In the genomic region with DNA sequence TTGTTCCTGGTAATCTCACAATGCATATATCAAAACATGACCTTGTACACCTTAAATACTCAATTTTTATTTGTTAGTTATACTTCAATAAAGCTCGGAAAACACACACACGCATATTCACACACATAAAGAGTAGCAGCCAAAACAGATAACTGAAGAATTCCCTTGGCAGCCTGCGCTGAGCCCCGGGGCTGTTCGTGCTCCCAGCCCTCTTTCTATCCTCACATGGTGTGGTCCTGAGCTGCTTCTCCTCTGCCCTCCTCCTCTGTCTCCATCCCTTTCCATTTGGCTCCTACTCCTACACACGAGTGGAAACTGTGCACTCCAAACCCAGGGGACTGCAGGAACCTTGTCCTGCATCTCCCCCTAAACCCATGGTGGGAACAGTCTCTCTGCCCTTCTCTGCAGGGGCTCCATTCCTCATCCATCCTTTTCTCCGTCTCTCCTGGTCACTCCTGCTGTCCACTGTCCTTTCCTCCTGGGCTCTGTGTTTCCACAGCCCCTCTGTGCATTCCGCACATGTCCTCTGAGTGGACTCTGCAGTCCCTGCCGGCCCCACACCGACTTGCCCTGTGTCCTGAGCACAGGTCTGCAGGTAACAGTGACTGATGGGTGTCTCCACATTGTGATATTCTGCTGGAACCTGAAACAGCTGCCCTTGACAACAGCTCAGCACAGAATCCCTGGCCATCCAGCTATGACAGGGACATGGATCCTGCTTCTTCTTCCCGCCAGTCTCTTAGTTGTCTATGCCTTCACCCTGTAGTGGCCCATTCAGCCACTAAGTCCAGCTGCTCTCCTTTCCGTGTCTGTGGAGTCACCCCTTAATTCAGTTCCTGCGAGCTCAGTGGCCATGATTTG, we compare ENCODE assay signal across 29 cellular contexts.
DNase-seq lines count a peak whose midpoint lies in the region; ATAC-seq, FAIRE-seq and TF ChIP-seq lines count a peak whose summit lies in the region.
"Had no signal": no experiment of that assay in that cellular context is flagged by ENCODE, and none has a peak within 500 bp of the region (broad histone marks: within the 10 kb centered on the region; RNA-seq: fewer than 3 reads in every experiment).

No MANE protein-coding gene starts in this region.

- H3K4me3 Mint-ChIP-seq in activated naive CD4-positive, alpha-beta T cell treated with anti-CD3 and anti-CD28 coated beads for 36 hours: no peak overlapping the region
- H3K4me3 Mint-ChIP-seq in activated CD4-positive, alpha-beta memory T cell treated with anti-CD3 and anti-CD28 coated beads for 36 hours: no peak overlapping the region
- H3K4me3 Mint-ChIP-seq: activated CD4-positive, alpha-beta T cell treated with anti-CD3 and anti-CD28 coated beads, Interleukin-2, amount 10 ng/mL, durations not matched to agents 24 days and 14 days; activated naive CD4-positive, alpha-beta T cell treated with anti-CD3 and anti-CD28 coated beads, Interleukin-2, amount 10 ng/mL, durations not matched to agents 7 days and 5 days; activated T-helper 1 cell treated with anti-CD3 and anti-CD28 coated beads, Interleukin-12 subunit alpha, Interleukin-12 subunit beta, Interleukin-2, Interleukin-4 antibody, amounts not matched to agents 30 ng/mL and 10 ng/mL and 1 ng/mL, durations not matched to agents 14 hours and 24 hours and 36 hours; mesothelial cell of epicardium; naive thymus-derived CD4-positive, alpha-beta T cell had no signal

- H3K4me3 ChIP-seq in left ventricle myocardium inferior: no peak overlapping the region
- H3K4me3 ChIP-seq in mucosa of descending colon: no peak overlapping the region
- H3K4me3 ChIP-seq: gastrocnemius medialis, GM12878, left lung, upper lobe of left lung had no signal

- peak; percentile 78 for FAIRE-seq in HTR-8/SVneo (lab: Jason Lieb, UNC)
- peak; percentile 35 for FAIRE-seq in endometrium (lab: Jason Lieb, UNC)
- FAIRE-seq: GM12878, small intestine had no signal

- peaks cover 6% of the 10 kb centered on the region for H3K4me1 Mint-ChIP-seq in activated naive CD4-positive, alpha-beta T cell treated with anti-CD3 and anti-CD28 coated beads for 36 hours (ENCODE audit: low read depth)
- H3K4me1 Mint-ChIP-seq in activated CD4-positive, alpha-beta memory T cell treated with anti-CD3 and anti-CD28 coated beads for 36 hours (ENCODE audit: low read depth): peaks cover 6% of the 10 kb centered on the region
- H3K4me1 Mint-ChIP-seq: activated CD4-positive, alpha-beta T cell treated with anti-CD3 and anti-CD28 coated beads, Interleukin-2, amount 10 ng/mL, durations not matched to agents 24 days and 14 days had no signal

- DNase-seq in HTR-8/SVneo (ENCODE audit: insufficient read length, low spot score): no peak
- DNase-seq in left ventricle myocardium inferior: no peak
- DNase-seq in stimulated activated CD8-positive, alpha-beta memory T cell treated with anti-CD3 and anti-CD28 coated beads, Interleukin-4, amount 100 ng/mL, for 48 hours: peak; percentile 20
- DNase-seq in activated naive CD4-positive, alpha-beta T cell treated with anti-CD3 and anti-CD28 coated beads for 36 hours: no peak
- no peak for DNase-seq in mucosa of descending colon
- DNase-seq in activated CD4-positive, alpha-beta memory T cell treated with anti-CD3 and anti-CD28 coated beads for 36 hours: no peak
- DNase-seq: activated CD4-positive, alpha-beta T cell treated with anti-CD3 and anti-CD28 coated beads, Interleukin-2, amount 10 ng/mL, durations not matched to agents 24 days and 14 days; activated naive CD4-positive, alpha-beta T cell treated with anti-CD3 and anti-CD28 coated beads, Interleukin-2, amount 10 ng/mL, durations not matched to agents 7 days and 5 days; amygdala; Calu3; effector memory CD4-positive, alpha-beta T cell; gastrocnemius medialis; hypothalamus; Kasumi-1; left lung; naive thymus-derived CD4-positive, alpha-beta T cell; NCI-H187; NCI-H2171 treated with DMSO at 0.1 percent for 48 hours; NCI-H510A treated with DMSO at 0.1 percent for 48 hours; occipital lobe; small intestine; stimulated activated CD4-positive, alpha-beta T cell treated with anti-CD3 and anti-CD28 coated beads, Interleukin-1b, Interleukin-23, amount 100 ng/mL, for 48 hours; upper lobe of left lung had no signal

- no peaks in the 10 kb centered on the region for H3K27me3 Mint-ChIP-seq in activated naive CD4-positive, alpha-beta T cell treated with anti-CD3 and anti-CD28 coated beads for 36 hours (ENCODE audit: low read depth)
- no peaks in the 10 kb centered on the region for H3K27me3 Mint-ChIP-seq in activated CD4-positive, alpha-beta memory T cell treated with anti-CD3 and anti-CD28 coated beads for 36 hours
- H3K27me3 Mint-ChIP-seq: activated CD4-positive, alpha-beta T cell treated with anti-CD3 and anti-CD28 coated beads, Interleukin-2, amount 10 ng/mL, durations not matched to agents 24 days and 14 days; naive thymus-derived CD4-positive, alpha-beta T cell had no signal

- no peaks in the 10 kb centered on the region for H3K9me3 Mint-ChIP-seq in activated naive CD4-positive, alpha-beta T cell treated with anti-CD3 and anti-CD28 coated beads for 36 hours
- H3K9me3 Mint-ChIP-seq in activated CD4-positive, alpha-beta memory T cell treated with anti-CD3 and anti-CD28 coated beads for 36 hours: no peaks in the 10 kb centered on the region
- H3K9me3 Mint-ChIP-seq: activated CD4-positive, alpha-beta T cell treated with anti-CD3 and anti-CD28 coated beads, Interleukin-2, amount 10 ng/mL, durations not matched to agents 24 days and 14 days; activated naive CD4-positive, alpha-beta T cell treated with anti-CD3 and anti-CD28 coated beads, Interleukin-2, amount 10 ng/mL, durations not matched to agents 7 days and 5 days; activated T-helper 1 cell treated with anti-CD3 and anti-CD28 coated beads, Interleukin-12 subunit alpha, Interleukin-12 subunit beta, Interleukin-2, Interleukin-4 antibody, amounts not matched to agents 30 ng/mL and 10 ng/mL and 1 ng/mL, durations not matched to agents 14 hours and 24 hours and 36 hours; mesothelial cell of epicardium; naive thymus-derived CD4-positive, alpha-beta T cell had no signal

- intact Hi-C loops in left ventricle myocardium inferior (cut with micrococcal nuclease) (no loop called here), mucosa of descending colon (cut with DNase I, micrococcal nuclease) (no loop called here)
- intact Hi-C loops in activated naive CD4-positive, alpha-beta T cell treated with anti-CD3 and anti-CD28 coated beads for 36 hours (cut with micrococcal nuclease): no loop called here
- intact Hi-C loops in activated CD4-positive, alpha-beta memory T cell treated with anti-CD3 and anti-CD28 coated beads for 36 hours (cut with micrococcal nuclease): no loop called here

- H3K4me1 ChIP-seq in left ventricle myocardium inferior (peaks cover 77% of the 10 kb centered on the region), mucosa of descending colon (ENCODE audit: low read depth) (peaks cover 14% of the 10 kb centered on the region)

- CTCF ChIA-PET in activated naive CD4-positive, alpha-beta T cell treated with anti-CD3 and anti-CD28 coated beads for 36 hours (lab: Charles Lee): no interaction called here
- CTCF ChIA-PET in activated CD4-positive, alpha-beta memory T cell treated with anti-CD3 and anti-CD28 coated beads for 36 hours (lab: Charles Lee): no interaction called here

- no peaks in the 10 kb centered on the region for H3K9me3 ChIP-seq in left ventricle myocardium inferior (replicated peaks)
- H3K9me3 ChIP-seq in mucosa of descending colon: no peaks in the 10 kb centered on the region
- H3K9me3 ChIP-seq: gastrocnemius medialis, left lung, upper lobe of left lung had no signal

- H3K27me3 ChIP-seq in left ventricle myocardium inferior (ENCODE audit: low read depth): no peaks in the 10 kb centered on the region
- H3K27me3 ChIP-seq: gastrocnemius medialis, left lung, upper lobe of left lung had no signal

- no peak overlapping the region for H3K27ac Mint-ChIP-seq in activated naive CD4-positive, alpha-beta T cell treated with anti-CD3 and anti-CD28 coated beads for 36 hours
- no peak overlapping the region for H3K27ac Mint-ChIP-seq in activated CD4-positive, alpha-beta memory T cell treated with anti-CD3 and anti-CD28 coated beads for 36 hours
- H3K27ac Mint-ChIP-seq: activated CD4-positive, alpha-beta T cell treated with anti-CD3 and anti-CD28 coated beads, Interleukin-2, amount 10 ng/mL, durations not matched to agents 24 days and 14 days; activated naive CD4-positive, alpha-beta T cell treated with anti-CD3 and anti-CD28 coated beads, Interleukin-2, amount 10 ng/mL, durations not matched to agents 7 days and 5 days; activated T-helper 1 cell treated with anti-CD3 and anti-CD28 coated beads, Interleukin-12 subunit alpha, Interleukin-12 subunit beta, Interleukin-2, Interleukin-4 antibody, amounts not matched to agents 30 ng/mL and 10 ng/mL and 1 ng/mL, durations not matched to agents 14 hours and 24 hours and 36 hours; mesothelial cell of epicardium had no signal

- peak overlapping the region; percentile 87 for H3K27ac ChIP-seq in left ventricle myocardium inferior (replicated peaks)
- H3K27ac ChIP-seq: HL-60 had no signal

- no peak for TF ChIP-seq CTCF in left ventricle myocardium inferior (IDR thresholded peaks at IDR 0.05; ENCODE audit: borderline replicate concordance)
- no peak for TF ChIP-seq CTCF in mucosa of descending colon (IDR thresholded peaks at IDR 0.05)

- H3K36me3 ChIP-seq in left ventricle myocardium inferior (no peaks in the 10 kb centered on the region), mucosa of descending colon (ENCODE audit: low read depth) (no peaks in the 10 kb centered on the region)
- H3K36me3 ChIP-seq: gastrocnemius medialis, left lung, upper lobe of left lung had no signal

- POLR2A ChIA-PET in activated CD4-positive, alpha-beta memory T cell treated with anti-CD3 and anti-CD28 coated beads for 36 hours (lab: Charles Lee): no interaction called here

- no peaks in the 10 kb centered on the region for H3K36me3 Mint-ChIP-seq in activated naive CD4-positive, alpha-beta T cell treated with anti-CD3 and anti-CD28 coated beads for 36 hours (ENCODE audit: low read depth)
- no peaks in the 10 kb centered on the region for H3K36me3 Mint-ChIP-seq in activated CD4-positive, alpha-beta memory T cell treated with anti-CD3 and anti-CD28 coated beads for 36 hours
- H3K36me3 Mint-ChIP-seq: activated naive CD4-positive, alpha-beta T cell treated with anti-CD3 and anti-CD28 coated beads, Interleukin-2, amount 10 ng/mL, durations not matched to agents 7 days and 5 days; mesothelial cell of epicardium; naive thymus-derived CD4-positive, alpha-beta T cell had no signal

- no peak for ATAC-seq in mucosa of descending colon
- ATAC-seq: esophagus mucosa; gastrocnemius medialis; GM12878; left lung; naive thymus-derived CD4-positive, alpha-beta T cell had no signal
